In the genomic region with DNA sequence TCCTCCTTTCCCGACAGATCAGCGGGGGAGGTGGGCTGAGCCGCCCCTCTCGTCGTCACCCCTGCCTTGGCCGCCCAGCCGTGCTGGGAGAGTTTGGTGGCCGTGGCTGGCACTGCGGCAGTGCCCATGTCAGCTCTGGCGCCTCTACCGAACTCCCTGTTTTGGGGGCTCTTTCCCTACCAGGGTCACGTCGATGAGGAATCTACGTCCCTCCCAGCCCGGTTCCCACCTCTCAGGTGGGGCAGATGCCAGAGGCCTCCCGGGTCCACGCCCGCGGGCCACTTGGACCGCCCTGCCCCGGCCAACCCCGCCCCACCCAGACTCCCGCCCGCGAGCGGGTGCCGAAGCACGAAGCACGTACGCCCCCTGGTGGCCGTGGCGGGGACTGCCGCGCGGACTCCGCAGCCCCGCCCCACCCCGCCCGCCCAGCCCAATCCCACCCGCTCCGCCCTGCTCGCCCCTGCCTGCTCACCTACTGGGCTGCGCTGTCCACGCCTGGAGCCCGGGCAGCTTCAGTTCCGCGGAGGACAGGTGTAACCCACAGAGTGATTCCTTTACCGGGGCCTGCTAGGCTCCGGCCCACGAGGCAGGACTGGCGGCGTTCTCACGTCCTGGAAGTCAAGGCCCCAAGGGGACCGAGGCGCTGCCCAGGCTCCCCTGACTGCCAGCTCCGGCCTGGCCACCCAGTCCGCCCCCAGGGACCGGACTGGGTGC, we compare ENCODE assay signal across 1 cellular context.
TF ChIP-seq lines count a peak whose summit lies in the region.

No MANE protein-coding gene starts in this region.

TF ChIP-seq in HepG2, 621 proteins besides CTCF, POLR2A, EP300 and RAD21 (continued from another document):
- TF ChIP-seq, protein P1, sequence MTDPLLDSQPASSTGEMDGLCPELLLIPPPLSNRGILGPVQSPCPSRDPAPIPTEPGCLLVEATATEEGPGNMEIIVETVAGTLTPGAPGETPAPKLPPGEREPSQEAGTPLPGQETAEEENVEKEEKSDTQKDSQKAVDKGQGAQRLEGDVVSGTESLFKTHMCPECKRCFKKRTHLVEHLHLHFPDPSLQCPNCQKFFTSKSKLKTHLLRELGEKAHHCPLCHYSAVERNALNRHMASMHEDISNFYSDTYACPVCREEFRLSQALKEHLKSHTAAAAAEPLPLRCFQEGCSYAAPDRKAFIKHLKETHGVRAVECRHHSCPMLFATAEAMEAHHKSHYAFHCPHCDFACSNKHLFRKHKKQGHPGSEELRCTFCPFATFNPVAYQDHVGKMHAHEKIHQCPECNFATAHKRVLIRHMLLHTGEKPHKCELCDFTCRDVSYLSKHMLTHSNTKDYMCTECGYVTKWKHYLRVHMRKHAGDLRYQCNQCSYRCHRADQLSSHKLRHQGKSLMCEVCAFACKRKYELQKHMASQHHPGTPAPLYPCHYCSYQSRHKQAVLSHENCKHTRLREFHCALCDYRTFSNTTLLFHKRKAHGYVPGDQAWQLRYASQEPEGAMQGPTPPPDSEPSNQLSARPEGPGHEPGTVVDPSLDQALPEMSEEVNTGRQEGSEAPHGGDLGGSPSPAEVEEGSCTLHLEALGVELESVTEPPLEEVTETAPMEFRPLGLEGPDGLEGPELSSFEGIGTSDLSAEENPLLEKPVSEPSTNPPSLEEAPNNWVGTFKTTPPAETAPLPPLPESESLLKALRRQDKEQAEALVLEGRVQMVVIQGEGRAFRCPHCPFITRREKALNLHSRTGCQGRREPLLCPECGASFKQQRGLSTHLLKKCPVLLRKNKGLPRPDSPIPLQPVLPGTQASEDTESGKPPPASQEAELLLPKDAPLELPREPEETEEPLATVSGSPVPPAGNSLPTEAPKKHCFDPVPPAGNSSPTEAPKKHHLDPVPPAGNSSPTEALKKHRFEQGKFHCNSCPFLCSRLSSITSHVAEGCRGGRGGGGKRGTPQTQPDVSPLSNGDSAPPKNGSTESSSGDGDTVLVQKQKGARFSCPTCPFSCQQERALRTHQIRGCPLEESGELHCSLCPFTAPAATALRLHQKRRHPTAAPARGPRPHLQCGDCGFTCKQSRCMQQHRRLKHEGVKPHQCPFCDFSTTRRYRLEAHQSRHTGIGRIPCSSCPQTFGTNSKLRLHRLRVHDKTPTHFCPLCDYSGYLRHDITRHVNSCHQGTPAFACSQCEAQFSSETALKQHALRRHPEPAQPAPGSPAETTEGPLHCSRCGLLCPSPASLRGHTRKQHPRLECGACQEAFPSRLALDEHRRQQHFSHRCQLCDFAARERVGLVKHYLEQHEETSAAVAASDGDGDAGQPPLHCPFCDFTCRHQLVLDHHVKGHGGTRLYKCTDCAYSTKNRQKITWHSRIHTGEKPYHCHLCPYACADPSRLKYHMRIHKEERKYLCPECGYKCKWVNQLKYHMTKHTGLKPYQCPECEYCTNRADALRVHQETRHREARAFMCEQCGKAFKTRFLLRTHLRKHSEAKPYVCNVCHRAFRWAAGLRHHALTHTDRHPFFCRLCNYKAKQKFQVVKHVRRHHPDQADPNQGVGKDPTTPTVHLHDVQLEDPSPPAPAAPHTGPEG (CRISPR knock-in tag; IDR thresholded peaks at IDR 0.05): no peak; the same call in 1 of the 2 replicates
- TF ChIP-seq BCL6 (CRISPR knock-in tag; IDR thresholded peaks at IDR 0.05) (no peak), ZNF780A (CRISPR knock-in tag; IDR thresholded peaks at IDR 0.05) (no peak), ZNF205 (CRISPR knock-in tag; IDR thresholded peaks at IDR 0.05) (no peak), JUND (CRISPR knock-in tag; IDR thresholded peaks at IDR 0.05) (no peak), SETDB1 (CRISPR knock-in tag; IDR thresholded peaks at IDR 0.05; ENCODE audit: borderline replicate concordance) (no peak), ZNF746 (CRISPR knock-in tag; IDR thresholded peaks at IDR 0.05) (no peak), AGO2 (optimal IDR thresholded peaks at IDR 0.05; ENCODE audit: low read depth, low read length) (peak; percentile 12), FOXJ3 (CRISPR knock-in tag; IDR thresholded peaks at IDR 0.05; ENCODE audit: borderline replicate concordance) (no peak), ZNF501 (CRISPR knock-in tag; IDR thresholded peaks at IDR 0.05) (no peak), ZBTB1 (CRISPR knock-in tag; IDR thresholded peaks at IDR 0.05; ENCODE audit: borderline replicate concordance) (no peak), RBAK (CRISPR knock-in tag; IDR thresholded peaks at IDR 0.05) (no peak), SRSF4 (IDR thresholded peaks at IDR 0.05; ENCODE audit: low read depth, low read length, poor library complexity, severe bottlenecking) (no peak), SIN3A (IDR thresholded peaks at IDR 0.05; ENCODE audit: borderline replicate concordance, low read depth, low read length) (no peak), MEF2D (CRISPR knock-in tag; IDR thresholded peaks at IDR 0.05) (no peak), ZNF703 (CRISPR knock-in tag; IDR thresholded peaks at IDR 0.05; ENCODE audit: borderline replicate concordance) (no peak), KLF11 (CRISPR knock-in tag; IDR thresholded peaks at IDR 0.05) (no peak), HOXD1 (CRISPR knock-in tag; IDR thresholded peaks at IDR 0.05) (peak; percentile 27; the same call in 1 of the 2 replicates)
- TF ChIP-seq, protein P2, sequence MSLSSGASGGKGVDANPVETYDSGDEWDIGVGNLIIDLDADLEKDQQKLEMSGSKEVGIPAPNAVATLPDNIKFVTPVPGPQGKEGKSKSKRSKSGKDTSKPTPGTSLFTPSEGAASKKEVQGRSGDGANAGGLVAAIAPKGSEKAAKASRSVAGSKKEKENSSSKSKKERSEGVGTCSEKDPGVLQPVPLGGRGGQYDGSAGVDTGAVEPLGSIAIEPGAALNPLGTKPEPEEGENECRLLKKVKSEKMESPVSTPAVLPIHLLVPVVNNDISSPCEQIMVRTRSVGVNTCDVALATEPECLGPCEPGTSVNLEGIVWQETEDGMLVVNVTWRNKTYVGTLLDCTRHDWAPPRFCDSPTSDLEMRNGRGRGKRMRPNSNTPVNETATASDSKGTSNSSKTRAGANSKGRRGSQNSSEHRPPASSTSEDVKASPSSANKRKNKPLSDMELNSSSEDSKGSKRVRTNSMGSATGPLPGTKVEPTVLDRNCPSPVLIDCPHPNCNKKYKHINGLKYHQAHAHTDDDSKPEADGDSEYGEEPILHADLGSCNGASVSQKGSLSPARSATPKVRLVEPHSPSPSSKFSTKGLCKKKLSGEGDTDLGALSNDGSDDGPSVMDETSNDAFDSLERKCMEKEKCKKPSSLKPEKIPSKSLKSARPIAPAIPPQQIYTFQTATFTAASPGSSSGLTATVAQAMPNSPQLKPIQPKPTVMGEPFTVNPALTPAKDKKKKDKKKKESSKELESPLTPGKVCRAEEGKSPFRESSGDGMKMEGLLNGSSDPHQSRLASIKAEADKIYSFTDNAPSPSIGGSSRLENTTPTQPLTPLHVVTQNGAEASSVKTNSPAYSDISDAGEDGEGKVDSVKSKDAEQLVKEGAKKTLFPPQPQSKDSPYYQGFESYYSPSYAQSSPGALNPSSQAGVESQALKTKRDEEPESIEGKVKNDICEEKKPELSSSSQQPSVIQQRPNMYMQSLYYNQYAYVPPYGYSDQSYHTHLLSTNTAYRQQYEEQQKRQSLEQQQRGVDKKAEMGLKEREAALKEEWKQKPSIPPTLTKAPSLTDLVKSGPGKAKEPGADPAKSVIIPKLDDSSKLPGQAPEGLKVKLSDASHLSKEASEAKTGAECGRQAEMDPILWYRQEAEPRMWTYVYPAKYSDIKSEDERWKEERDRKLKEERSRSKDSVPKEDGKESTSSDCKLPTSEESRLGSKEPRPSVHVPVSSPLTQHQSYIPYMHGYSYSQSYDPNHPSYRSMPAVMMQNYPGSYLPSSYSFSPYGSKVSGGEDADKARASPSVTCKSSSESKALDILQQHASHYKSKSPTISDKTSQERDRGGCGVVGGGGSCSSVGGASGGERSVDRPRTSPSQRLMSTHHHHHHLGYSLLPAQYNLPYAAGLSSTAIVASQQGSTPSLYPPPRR (CRISPR knock-in tag; IDR thresholded peaks at IDR 0.05; ENCODE audit: borderline replicate concordance): peak; percentile 33; the same call in 1 of the 2 replicates
- TF ChIP-seq, protein P3, sequence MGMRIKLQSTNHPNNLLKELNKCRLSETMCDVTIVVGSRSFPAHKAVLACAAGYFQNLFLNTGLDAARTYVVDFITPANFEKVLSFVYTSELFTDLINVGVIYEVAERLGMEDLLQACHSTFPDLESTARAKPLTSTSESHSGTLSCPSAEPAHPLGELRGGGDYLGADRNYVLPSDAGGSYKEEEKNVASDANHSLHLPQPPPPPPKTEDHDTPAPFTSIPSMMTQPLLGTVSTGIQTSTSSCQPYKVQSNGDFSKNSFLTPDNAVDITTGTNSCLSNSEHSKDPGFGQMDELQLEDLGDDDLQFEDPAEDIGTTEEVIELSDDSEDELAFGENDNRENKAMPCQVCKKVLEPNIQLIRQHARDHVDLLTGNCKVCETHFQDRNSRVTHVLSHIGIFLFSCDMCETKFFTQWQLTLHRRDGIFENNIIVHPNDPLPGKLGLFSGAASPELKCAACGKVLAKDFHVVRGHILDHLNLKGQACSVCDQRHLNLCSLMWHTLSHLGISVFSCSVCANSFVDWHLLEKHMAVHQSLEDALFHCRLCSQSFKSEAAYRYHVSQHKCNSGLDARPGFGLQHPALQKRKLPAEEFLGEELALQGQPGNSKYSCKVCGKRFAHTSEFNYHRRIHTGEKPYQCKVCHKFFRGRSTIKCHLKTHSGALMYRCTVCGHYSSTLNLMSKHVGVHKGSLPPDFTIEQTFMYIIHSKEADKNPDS (CRISPR knock-in tag; IDR thresholded peaks at IDR 0.05): no peak
- TF ChIP-seq, protein P4, sequence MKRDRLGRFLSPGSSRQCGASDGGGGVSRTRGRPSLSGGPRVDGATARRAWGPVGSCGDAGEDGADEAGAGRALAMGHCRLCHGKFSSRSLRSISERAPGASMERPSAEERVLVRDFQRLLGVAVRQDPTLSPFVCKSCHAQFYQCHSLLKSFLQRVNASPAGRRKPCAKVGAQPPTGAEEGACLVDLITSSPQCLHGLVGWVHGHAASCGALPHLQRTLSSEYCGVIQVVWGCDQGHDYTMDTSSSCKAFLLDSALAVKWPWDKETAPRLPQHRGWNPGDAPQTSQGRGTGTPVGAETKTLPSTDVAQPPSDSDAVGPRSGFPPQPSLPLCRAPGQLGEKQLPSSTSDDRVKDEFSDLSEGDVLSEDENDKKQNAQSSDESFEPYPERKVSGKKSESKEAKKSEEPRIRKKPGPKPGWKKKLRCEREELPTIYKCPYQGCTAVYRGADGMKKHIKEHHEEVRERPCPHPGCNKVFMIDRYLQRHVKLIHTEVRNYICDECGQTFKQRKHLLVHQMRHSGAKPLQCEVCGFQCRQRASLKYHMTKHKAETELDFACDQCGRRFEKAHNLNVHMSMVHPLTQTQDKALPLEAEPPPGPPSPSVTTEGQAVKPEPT (CRISPR knock-in tag; IDR thresholded peaks at IDR 0.05; ENCODE audit: low read depth): no peak
- TF ChIP-seq, protein P5, sequence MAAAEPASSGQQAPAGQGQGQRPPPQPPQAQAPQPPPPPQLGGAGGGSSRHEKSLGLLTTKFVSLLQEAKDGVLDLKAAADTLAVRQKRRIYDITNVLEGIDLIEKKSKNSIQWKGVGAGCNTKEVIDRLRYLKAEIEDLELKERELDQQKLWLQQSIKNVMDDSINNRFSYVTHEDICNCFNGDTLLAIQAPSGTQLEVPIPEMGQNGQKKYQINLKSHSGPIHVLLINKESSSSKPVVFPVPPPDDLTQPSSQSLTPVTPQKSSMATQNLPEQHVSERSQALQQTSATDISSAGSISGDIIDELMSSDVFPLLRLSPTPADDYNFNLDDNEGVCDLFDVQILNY (CRISPR knock-in tag; conservative IDR thresholded peaks at IDR 0.05): no peak; the same call in 1 of the 2 replicates
